ENCODE assay signal across 38 cellular contexts in the genomic region with DNA sequence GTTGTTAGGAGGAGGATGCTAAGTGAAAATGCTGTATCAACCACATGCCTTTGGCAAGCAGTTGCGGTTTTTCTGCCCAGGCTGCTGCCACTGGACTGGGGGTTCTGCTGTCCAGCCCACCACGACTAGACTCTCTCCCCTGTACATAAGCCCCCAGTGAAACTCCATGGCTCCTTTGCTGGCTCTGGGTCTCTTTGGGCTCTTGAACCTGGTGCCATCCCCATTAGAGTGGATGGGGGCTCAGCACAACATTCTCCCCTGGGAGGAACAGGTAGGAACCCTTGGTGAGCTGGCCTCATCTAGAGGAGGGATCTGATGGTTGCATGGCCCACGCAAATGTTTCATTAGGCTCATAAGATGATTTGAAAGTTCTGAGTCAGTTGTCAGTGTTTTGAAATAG.
"Had no signal": no experiment of that assay in that cellular context is flagged by ENCODE, and none has a peak within 500 bp of the region (broad histone marks: within the 10 kb centered on the region; RNA-seq: fewer than 3 reads in every experiment).

No MANE protein-coding gene starts in this region.

- H3K9me3 ChIP-seq: ascending aorta had no signal

- H3K27me3 Mint-ChIP-seq: activated naive CD8-positive, alpha-beta T cell had no signal

- H3K27ac Mint-ChIP-seq: activated CD4-positive, alpha-beta memory T cell treated with anti-CD3 and anti-CD28 coated beads, Interleukin-2, amount 10 ng/mL, durations not matched to agents 7 days and 5 days; activated CD4-positive, alpha-beta T cell treated with anti-CD3 and anti-CD28 coated beads, Interleukin-2, amount 10 ng/mL, durations not matched to agents 24 days and 14 days; activated CD8-positive, alpha-beta memory T cell treated with anti-CD3 and anti-CD28 coated beads, Interleukin-2, amount 10 ng/mL, durations not matched to agents 7 days and 5 days; activated CD8-positive, alpha-beta T cell treated with anti-CD3 and anti-CD28 coated beads, Interleukin-2, amount 10 ng/mL, durations not matched to agents 7 days and 5 days; activated naive CD4-positive, alpha-beta T cell treated with anti-CD3 and anti-CD28 coated beads, Interleukin-2, amount 10 ng/mL, durations not matched to agents 7 days and 5 days; activated naive CD4-positive, alpha-beta T cell treated with anti-CD3 and anti-CD28 coated beads, Interleukin-2, amount 50 U/mL, for 24 hours; activated naive CD8-positive, alpha-beta T cell; activated naive CD8-positive, alpha-beta T cell treated with anti-CD3 and anti-CD28 coated beads, Interleukin-2, amount 10 ng/mL, durations not matched to agents 7 days and 5 days; activated naive CD8-positive, alpha-beta T cell treated with anti-CD3 and anti-CD28 coated beads, Interleukin-2, amount 50 U/mL, for 24 hours; activated T-cell treated with anti-CD3 and anti-CD28 coated beads, Interleukin-2, amount 50 U/mL, for 24 hours; activated T-helper 2 cell treated with anti-CD3 and anti-CD28 coated beads, Interferon-gamma antibody, Interleukin-2, Interleukin-4, amounts not matched to agents 10 μg/mL and 5 μg/mL and 100 μg/mL, durations not matched to agents 14 hours and 24 hours and 36 hours; brain; T-helper 1 cell treated with Interleukin-12 subunit alpha and Interleukin-12 subunit beta and Interleukin-4 antibody, amounts not matched to agents 30 μg/mL and 1 μg/mL, for 36 hours; T-helper 2 cell treated with Interferon-gamma antibody and Interleukin-4, amounts not matched to agents 5 μg/mL and 100 μg/mL, for 36 hours; WTC11 had no signal

- DNase-seq: activated CD4-positive, alpha-beta memory T cell treated with anti-CD3 and anti-CD28 coated beads, Interleukin-2, amount 10 ng/mL, durations not matched to agents 7 days and 5 days; activated CD4-positive, alpha-beta T cell treated with anti-CD3 and anti-CD28 coated beads for 1 hour; activated CD4-positive, alpha-beta T cell treated with anti-CD3 and anti-CD28 coated beads for 4 hours; activated CD4-positive, alpha-beta T cell treated with anti-CD3 and anti-CD28 coated beads, Interleukin-2, amount 10 ng/mL, durations not matched to agents 24 days and 14 days; activated CD4-positive, alpha-beta T cell treated with anti-CD3 and anti-CD28 coated beads, Interleukin-2, amount 50 U/mL, for 1 hour; activated CD4-positive, alpha-beta T cell treated with anti-CD3 and anti-CD28 coated beads, Interleukin-2, amount 50 U/mL, for 48 hours; activated CD4-positive, CD25-positive, alpha-beta regulatory T cell; activated CD8-positive, alpha-beta memory T cell treated with anti-CD3 and anti-CD28 coated beads for 24 hours; activated CD8-positive, alpha-beta memory T cell treated with anti-CD3 and anti-CD28 coated beads, Interleukin-2, amount 10 ng/mL, durations not matched to agents 7 days and 5 days; activated CD8-positive, alpha-beta memory T cell treated with anti-CD3 and anti-CD28 coated beads, Interleukin-2, amount 50 U/mL, for 48 hours; activated CD8-positive, alpha-beta T cell treated with anti-CD3 and anti-CD28 coated beads, Interleukin-2, amount 10 ng/mL, durations not matched to agents 7 days and 5 days; activated effector memory CD4-positive, alpha-beta T cell treated with Interleukin-2 at 50 U/mL for 16 hours; activated gamma-delta T cell; activated naive CD4-positive, alpha-beta T cell treated with anti-CD3 and anti-CD28 coated beads, Interleukin-2, amount 10 ng/mL, durations not matched to agents 7 days and 5 days; activated naive CD4-positive, alpha-beta T cell treated with Interleukin-2 at 50 U/mL for 16 hours; activated naive CD8-positive, alpha-beta T cell treated with anti-CD3 and anti-CD28 coated beads, Interleukin-2, amount 10 ng/mL, durations not matched to agents 7 days and 5 days; activated naive CD8-positive, alpha-beta T cell treated with anti-CD3 and anti-CD28 coated beads, Interleukin-2, amount 50 U/mL, for 24 hours; activated T-cell treated with anti-CD3 and anti-CD28 coated beads, Interleukin-2, amount 50 U/mL, for 24 hours; activated T-cell treated with anti-CD3 and anti-CD28 coated beads, Interleukin-2, amount 50 U/mL, for 48 hours; amygdala; anterior cingulate cortex; caudate nucleus; cerebellar nuclear complex; T-helper 1 cell; T-helper 2 cell; T-helper 9 cell; WERI-Rb-1 had no signal

- H3K4me3 Mint-ChIP-seq: activated CD4-positive, alpha-beta memory T cell treated with anti-CD3 and anti-CD28 coated beads, Interleukin-2, amount 10 ng/mL, durations not matched to agents 7 days and 5 days; activated CD4-positive, alpha-beta T cell treated with anti-CD3 and anti-CD28 coated beads, Interleukin-2, amount 10 ng/mL, durations not matched to agents 24 days and 14 days; activated CD8-positive, alpha-beta memory T cell treated with anti-CD3 and anti-CD28 coated beads, Interleukin-2, amount 10 ng/mL, durations not matched to agents 7 days and 5 days; activated CD8-positive, alpha-beta T cell treated with anti-CD3 and anti-CD28 coated beads, Interleukin-2, amount 10 ng/mL, durations not matched to agents 7 days and 5 days; activated naive CD4-positive, alpha-beta T cell treated with anti-CD3 and anti-CD28 coated beads, Interleukin-2, amount 10 ng/mL, durations not matched to agents 7 days and 5 days; activated naive CD4-positive, alpha-beta T cell treated with anti-CD3 and anti-CD28 coated beads, Interleukin-2, amount 50 U/mL, for 24 hours; activated naive CD8-positive, alpha-beta T cell; activated naive CD8-positive, alpha-beta T cell treated with anti-CD3 and anti-CD28 coated beads, Interleukin-2, amount 10 ng/mL, durations not matched to agents 7 days and 5 days; activated naive CD8-positive, alpha-beta T cell treated with anti-CD3 and anti-CD28 coated beads, Interleukin-2, amount 50 U/mL, for 24 hours; activated T-cell treated with anti-CD3 and anti-CD28 coated beads, Interleukin-2, amount 50 U/mL, for 24 hours; brain; central memory CD8-positive, alpha-beta T cell; T-helper 1 cell treated with Interleukin-12 subunit alpha and Interleukin-12 subunit beta and Interleukin-4 antibody, amounts not matched to agents 30 μg/mL and 1 μg/mL, for 36 hours; T-helper 2 cell treated with Interferon-gamma antibody and Interleukin-4, amounts not matched to agents 5 μg/mL and 100 μg/mL, for 36 hours; WTC11 had no signal

- ATAC-seq: activated CD4-positive, CD25-positive, alpha-beta regulatory T cell treated with anti-CD3 and anti-CD28 coated beads, Interleukin-2, amount 50 U/mL, for 24 hours; activated CD8-positive, alpha-beta memory T cell treated with anti-CD3 and anti-CD28 coated beads, Interleukin-2, amount 10 ng/mL, durations not matched to agents 7 days and 5 days; activated CD8-positive, alpha-beta T cell treated with anti-CD3 and anti-CD28 coated beads, Interleukin-2, amount 10 ng/mL, durations not matched to agents 7 days and 5 days; activated naive CD8-positive, alpha-beta T cell treated with anti-CD3 and anti-CD28 coated beads, Interleukin-2, amount 50 U/mL, for 24 hours; WTC11 had no signal

- H3K4me3 ChIP-seq: ascending aorta, cardiac muscle cell had no signal

- H3K27ac ChIP-seq: ascending aorta, cardiac muscle cell, WERI-Rb-1 had no signal

- H3K4me1 Mint-ChIP-seq: activated CD4-positive, alpha-beta memory T cell treated with anti-CD3 and anti-CD28 coated beads, Interleukin-2, amount 10 ng/mL, durations not matched to agents 7 days and 5 days; activated CD4-positive, alpha-beta T cell treated with anti-CD3 and anti-CD28 coated beads, Interleukin-2, amount 10 ng/mL, durations not matched to agents 24 days and 14 days; activated CD8-positive, alpha-beta memory T cell treated with anti-CD3 and anti-CD28 coated beads, Interleukin-2, amount 10 ng/mL, durations not matched to agents 7 days and 5 days; activated naive CD4-positive, alpha-beta T cell treated with anti-CD3 and anti-CD28 coated beads, Interleukin-2, amount 10 ng/mL, durations not matched to agents 7 days and 5 days; activated naive CD4-positive, alpha-beta T cell treated with anti-CD3 and anti-CD28 coated beads, Interleukin-2, amount 50 U/mL, for 24 hours; activated naive CD8-positive, alpha-beta T cell treated with anti-CD3 and anti-CD28 coated beads, Interleukin-2, amount 10 ng/mL, durations not matched to agents 7 days and 5 days; activated naive CD8-positive, alpha-beta T cell treated with anti-CD3 and anti-CD28 coated beads, Interleukin-2, amount 50 U/mL, for 24 hours; central memory CD8-positive, alpha-beta T cell had no signal

- H3K36me3 Mint-ChIP-seq: activated CD8-positive, alpha-beta memory T cell treated with anti-CD3 and anti-CD28 coated beads, Interleukin-2, amount 10 ng/mL, durations not matched to agents 7 days and 5 days; activated naive CD4-positive, alpha-beta T cell treated with anti-CD3 and anti-CD28 coated beads, Interleukin-2, amount 10 ng/mL, durations not matched to agents 7 days and 5 days; activated naive CD4-positive, alpha-beta T cell treated with anti-CD3 and anti-CD28 coated beads, Interleukin-2, amount 50 U/mL, for 24 hours; activated naive CD8-positive, alpha-beta T cell; activated naive CD8-positive, alpha-beta T cell treated with anti-CD3 and anti-CD28 coated beads, Interleukin-2, amount 10 ng/mL, durations not matched to agents 7 days and 5 days; brain; WTC11 had no signal

- H3K27me3 ChIP-seq: ascending aorta, cardiac muscle cell had no signal

- H3K4me1 ChIP-seq: ascending aorta had no signal

- H3K36me3 ChIP-seq: ascending aorta, cardiac muscle cell, WERI-Rb-1 had no signal

- H3K9me3 Mint-ChIP-seq: activated CD4-positive, alpha-beta memory T cell treated with anti-CD3 and anti-CD28 coated beads, Interleukin-2, amount 10 ng/mL, durations not matched to agents 7 days and 5 days; activated CD4-positive, alpha-beta T cell treated with anti-CD3 and anti-CD28 coated beads, Interleukin-2, amount 10 ng/mL, durations not matched to agents 24 days and 14 days; activated naive CD4-positive, alpha-beta T cell treated with anti-CD3 and anti-CD28 coated beads, Interleukin-2, amount 10 ng/mL, durations not matched to agents 7 days and 5 days; activated naive CD4-positive, alpha-beta T cell treated with anti-CD3 and anti-CD28 coated beads, Interleukin-2, amount 50 U/mL, for 24 hours; activated naive CD8-positive, alpha-beta T cell treated with anti-CD3 and anti-CD28 coated beads, Interleukin-2, amount 10 ng/mL, durations not matched to agents 7 days and 5 days; activated naive CD8-positive, alpha-beta T cell treated with anti-CD3 and anti-CD28 coated beads, Interleukin-2, amount 50 U/mL, for 24 hours; activated T-helper 2 cell treated with anti-CD3 and anti-CD28 coated beads, Interferon-gamma antibody, Interleukin-2, Interleukin-4, amounts not matched to agents 10 μg/mL and 5 μg/mL and 100 μg/mL, durations not matched to agents 14 hours and 24 hours and 36 hours; central memory CD8-positive, alpha-beta T cell; T-helper 1 cell treated with Interleukin-12 subunit alpha and Interleukin-12 subunit beta and Interleukin-4 antibody, amounts not matched to agents 30 μg/mL and 1 μg/mL, for 36 hours; T-helper 2 cell treated with Interferon-gamma antibody and Interleukin-4, amounts not matched to agents 5 μg/mL and 100 μg/mL, for 36 hours had no signal
